ENCODE assay signal across 1 cellular context in genomic region chr6:52543729-52544324, GRCh38.
TF ChIP-seq lines count a peak whose summit lies in the region.

No MANE protein-coding gene starts in this region.

TF ChIP-seq in endothelial cell of umbilical vein, 7 proteins besides CTCF, POLR2A, EP300 and RAD21:
- peak; percentile 64 for TF ChIP-seq JUN (IDR thresholded peaks at IDR 0.05; ENCODE audit: borderline replicate concordance, insufficient read depth, insufficient read length, low read depth)
- TF ChIP-seq MYC (IDR thresholded peaks at IDR 0.05; ENCODE audit: low read depth, low read length), result no peak
- TF ChIP-seq EZH2 (IDR thresholded peaks at IDR 0.05; ENCODE audit: borderline replicate concordance, low read depth, low read length, severe bottlenecking), result no peak
- TF ChIP-seq MAX (IDR thresholded peaks at IDR 0.05; ENCODE audit: insufficient read depth, insufficient read length), result peak; percentile 18
- TF ChIP-seq POLR2AphosphoS5 (IDR thresholded peaks at IDR 0.05; ENCODE audit: insufficient read depth, low read depth, low read length), result peak; percentile 39
- TF ChIP-seq GATA2 (IDR thresholded peaks at IDR 0.05; ENCODE audit: insufficient read depth, insufficient read length, low read depth, low read length), result peak; percentile 35
- TF ChIP-seq FOS (IDR thresholded peaks at IDR 0.05; ENCODE audit: borderline replicate concordance, insufficient read depth, low read length), result no peak
